Comparison of ENCODE assay signal across 21 cellular contexts in the genomic region with DNA sequence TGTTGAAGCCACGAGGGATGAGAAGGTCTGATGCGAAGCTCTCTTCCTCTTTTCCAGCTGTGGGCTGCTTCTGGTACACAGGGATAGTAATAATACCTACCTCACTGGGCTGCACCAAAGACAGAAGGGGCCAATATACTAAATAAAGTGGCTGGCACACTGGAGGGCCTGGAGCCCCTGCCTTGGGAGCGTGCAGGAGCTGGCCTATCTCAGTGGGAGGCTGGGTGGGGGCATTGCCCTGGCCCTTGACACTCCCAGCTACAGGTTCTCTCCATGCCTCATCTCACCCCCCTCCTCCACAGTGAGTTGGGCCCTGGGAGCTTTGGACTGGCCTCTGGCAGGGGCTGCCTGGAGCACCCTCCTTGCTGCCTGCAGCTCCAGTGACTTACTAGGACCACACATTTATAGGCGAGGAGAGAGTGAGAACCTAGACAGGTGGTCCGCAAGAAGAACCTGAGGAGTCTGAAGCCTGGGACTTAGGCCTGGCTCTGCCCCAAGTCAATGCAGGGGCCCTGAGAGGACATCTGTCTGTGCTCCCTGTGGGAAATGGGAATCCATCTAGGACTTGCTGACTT. TPM values are rescaled to one million over a fixed set of nuclear protein-coding genes. Genes with fewer than 3 reads are reported as not detected.
DNase-seq lines count a peak whose midpoint lies in the region; ATAC-seq and TF ChIP-seq lines count a peak whose summit lies in the region.
"Had no signal": no experiment of that assay in that cellular context is flagged by ENCODE, and none has a peak within 500 bp of the region (broad histone marks: within the 10 kb centered on the region; RNA-seq: fewer than 3 reads in every experiment).

No MANE protein-coding gene starts in this region.

- ATAC-seq in esophagus mucosa = peak; percentile 20
- no peak for ATAC-seq in HG02763 (IDR thresholded peaks at IDR 0.05; ENCODE audit: unreplicated experiment)
- ATAC-seq in activated T-cell treated with anti-CD3 and anti-CD28 coated beads, Interleukin-2, amount 50 U/mL, for 72 hours (replicated peaks in 1 of 2) = no peak

- no peaks in the 10 kb centered on the region for H3K36me3 Mint-ChIP-seq in activated CD4-positive, alpha-beta memory T cell treated with anti-CD3 and anti-CD28 coated beads, Interleukin-2, amount 10 ng/mL, durations not matched to agents 7 days and 5 days (ENCODE audit: low read depth)
- no peaks in the 10 kb centered on the region for H3K36me3 Mint-ChIP-seq in activated CD4-positive, alpha-beta memory T cell treated with anti-CD3 and anti-CD28 coated beads for 36 hours
- no peaks in the 10 kb centered on the region for H3K36me3 Mint-ChIP-seq in osteocyte (ENCODE audit: unreplicated experiment)
- no peaks in the 10 kb centered on the region for H3K36me3 Mint-ChIP-seq in activated T-cell treated with anti-CD3 and anti-CD28 coated beads, Interleukin-2, amount 50 U/mL, for 72 hours (ENCODE audit: insufficient read depth in 2 of 2)
- H3K36me3 Mint-ChIP-seq: CD14-positive monocyte had no signal

- H3K27me3 Mint-ChIP-seq in activated CD4-positive, alpha-beta memory T cell treated with anti-CD3 and anti-CD28 coated beads, Interleukin-2, amount 10 ng/mL, durations not matched to agents 7 days and 5 days = peaks cover 12% of the 10 kb centered on the region
- peaks cover 8% of the 10 kb centered on the region for H3K27me3 Mint-ChIP-seq in activated CD4-positive, alpha-beta memory T cell treated with anti-CD3 and anti-CD28 coated beads for 36 hours
- peaks cover 34% of the 10 kb centered on the region for H3K27me3 Mint-ChIP-seq in osteocyte (ENCODE audit: unreplicated experiment)
- peaks cover 21% of the 10 kb centered on the region for H3K27me3 Mint-ChIP-seq in activated T-cell treated with anti-CD3 and anti-CD28 coated beads, Interleukin-2, amount 50 U/mL, for 72 hours (ENCODE audit: low read depth)

- H3K27ac Mint-ChIP-seq in activated CD4-positive, alpha-beta memory T cell treated with anti-CD3 and anti-CD28 coated beads, Interleukin-2, amount 10 ng/mL, durations not matched to agents 7 days and 5 days = no peak overlapping the region
- H3K27ac Mint-ChIP-seq in activated CD4-positive, alpha-beta memory T cell treated with anti-CD3 and anti-CD28 coated beads for 36 hours = no peak overlapping the region
- no peak overlapping the region for H3K27ac Mint-ChIP-seq in osteocyte (ENCODE audit: unreplicated experiment)
- no peak overlapping the region for H3K27ac Mint-ChIP-seq in activated T-cell treated with anti-CD3 and anti-CD28 coated beads, Interleukin-2, amount 50 U/mL, for 72 hours
- H3K27ac Mint-ChIP-seq: B cell, CD14-positive monocyte had no signal

- peaks cover 4% of the 10 kb centered on the region for H3K9me3 Mint-ChIP-seq in activated CD4-positive, alpha-beta memory T cell treated with anti-CD3 and anti-CD28 coated beads, Interleukin-2, amount 10 ng/mL, durations not matched to agents 7 days and 5 days
- H3K9me3 Mint-ChIP-seq in activated CD4-positive, alpha-beta memory T cell treated with anti-CD3 and anti-CD28 coated beads for 36 hours = no peaks in the 10 kb centered on the region
- no peaks in the 10 kb centered on the region for H3K9me3 Mint-ChIP-seq in osteocyte (ENCODE audit: unreplicated experiment)
- no peaks in the 10 kb centered on the region for H3K9me3 Mint-ChIP-seq in activated T-cell treated with anti-CD3 and anti-CD28 coated beads, Interleukin-2, amount 50 U/mL, for 72 hours

- CTCF ChIA-PET in activated CD4-positive, alpha-beta memory T cell treated with anti-CD3 and anti-CD28 coated beads, Interleukin-2, amount 10 ng/mL, durations not matched to agents 7 days and 5 days (lab: Charles Lee) = interaction anchor here (0.9 kb wide), 1 partner anchor 11 kb away, joined by 3 read pairs; no protein-coding TSS in a partner anchor
- CTCF ChIA-PET in activated CD4-positive, alpha-beta memory T cell treated with anti-CD3 and anti-CD28 coated beads for 36 hours (lab: Charles Lee) = no interaction called here

- intact Hi-C loops in activated CD4-positive, alpha-beta memory T cell treated with anti-CD3 and anti-CD28 coated beads for 36 hours (cut with micrococcal nuclease) = no loop called here

- H3K4me1 Mint-ChIP-seq in activated CD4-positive, alpha-beta memory T cell treated with anti-CD3 and anti-CD28 coated beads, Interleukin-2, amount 10 ng/mL, durations not matched to agents 7 days and 5 days = no peaks in the 10 kb centered on the region
- H3K4me1 Mint-ChIP-seq in activated CD4-positive, alpha-beta memory T cell treated with anti-CD3 and anti-CD28 coated beads for 36 hours (ENCODE audit: low read depth) = no peaks in the 10 kb centered on the region
- H3K4me1 Mint-ChIP-seq in osteocyte (ENCODE audit: unreplicated experiment) = no peaks in the 10 kb centered on the region
- H3K4me1 Mint-ChIP-seq in activated T-cell treated with anti-CD3 and anti-CD28 coated beads, Interleukin-2, amount 50 U/mL, for 72 hours (ENCODE audit: low read depth) = no peaks in the 10 kb centered on the region
- H3K4me1 Mint-ChIP-seq: B cell had no signal

- POLR2A ChIA-PET in activated CD4-positive, alpha-beta memory T cell treated with anti-CD3 and anti-CD28 coated beads, Interleukin-2, amount 10 ng/mL, durations not matched to agents 7 days and 5 days (lab: Charles Lee) = no interaction called here
- POLR2A ChIA-PET in activated CD4-positive, alpha-beta memory T cell treated with anti-CD3 and anti-CD28 coated beads for 36 hours (lab: Charles Lee) = no interaction called here

- H3K4me3 Mint-ChIP-seq in activated CD4-positive, alpha-beta memory T cell treated with anti-CD3 and anti-CD28 coated beads, Interleukin-2, amount 10 ng/mL, durations not matched to agents 7 days and 5 days = no peak overlapping the region
- no peak overlapping the region for H3K4me3 Mint-ChIP-seq in activated CD4-positive, alpha-beta memory T cell treated with anti-CD3 and anti-CD28 coated beads for 36 hours
- H3K4me3 Mint-ChIP-seq in osteocyte (ENCODE audit: unreplicated experiment) = no peak overlapping the region
- H3K4me3 Mint-ChIP-seq in activated T-cell treated with anti-CD3 and anti-CD28 coated beads, Interleukin-2, amount 50 U/mL, for 72 hours = no peak overlapping the region
- H3K4me3 Mint-ChIP-seq: B cell, CD14-positive monocyte had no signal

- DNase-seq in activated CD4-positive, alpha-beta memory T cell treated with anti-CD3 and anti-CD28 coated beads, Interleukin-2, amount 10 ng/mL, durations not matched to agents 7 days and 5 days = peak; percentile 9
- DNase-seq in activated CD4-positive, alpha-beta memory T cell treated with anti-CD3 and anti-CD28 coated beads for 36 hours = no peak
- DNase-seq in MV-4-11 (lab: John Stamatoyannopoulos, UW) (peak; percentile 24), osteocyte (ENCODE audit: extremely low spot score, unreplicated experiment) (peak; percentile 67), DMS153 (lab: John Stamatoyannopoulos, UW) (no peak)
- DNase-seq in activated T-cell treated with anti-CD3 and anti-CD28 coated beads, Interleukin-2, amount 50 U/mL, for 72 hours = no peak
- DNase-seq: DMS79 treated with DMSO at 0.1 percent for 48 hours, H7, KG1, NCI-H1417, NCI-H1694 treated with DMSO at 0.1 percent for 48 hours, NCI-H2081 treated with DMSO at 0.1 percent for 48 hours, NCI-H446 treated with DMSO at 0.1 percent for 48 hours, NCI-H526 treated with DMSO at 0.1 percent for 48 hours, PC-9, RPMI8226, SHP77 had no signal

- TF ChIP-seq CTCF in osteocyte (IDR thresholded peaks at IDR 0.05) = no peak

RNA-seq across cellular contexts. Expression of gene NOX5, which starts 1.6 kb away (rescaled TPM):
- not detected for total RNA-seq in activated CD4-positive, alpha-beta memory T cell treated with anti-CD3 and anti-CD28 coated beads, Interleukin-2, amount 10 ng/mL, durations not matched to agents 7 days and 5 days
- under 1 TPM in 1 of 2 experiments, not detected in 1; 0.02 TPM for total RNA-seq in activated CD4-positive, alpha-beta memory T cell treated with anti-CD3 and anti-CD28 coated beads for 36 hours
- 0.44 TPM for total RNA-seq in esophagus mucosa
- not detected in 2 replicates for total RNA-seq in osteocyte
- total RNA-seq in activated T-cell treated with anti-CD3 and anti-CD28 coated beads, Interleukin-2, amount 50 U/mL, for 72 hours = not detected
- total RNA-seq: H7 had no signal

Comparison
In these comparisons a context has a peak if more than half of its experiments do, and no peak if none do; other contexts are left out.
1. DNase-seq: peak in activated CD4-positive, alpha-beta memory T cell treated with anti-CD3 and anti-CD28 coated beads, Interleukin-2, amount 10 ng/mL, durations not matched to agents 7 days and 5 days (single experiment), MV-4-11 (single experiment) and osteocyte (single experiment); none in activated CD4-positive, alpha-beta memory T cell treated with anti-CD3 and anti-CD28 coated beads for 36 hours (single experiment), DMS153 (single experiment) and activated T-cell treated with anti-CD3 and anti-CD28 coated beads, Interleukin-2, amount 50 U/mL, for 72 hours (0 of 2).